In the genomic region with DNA sequence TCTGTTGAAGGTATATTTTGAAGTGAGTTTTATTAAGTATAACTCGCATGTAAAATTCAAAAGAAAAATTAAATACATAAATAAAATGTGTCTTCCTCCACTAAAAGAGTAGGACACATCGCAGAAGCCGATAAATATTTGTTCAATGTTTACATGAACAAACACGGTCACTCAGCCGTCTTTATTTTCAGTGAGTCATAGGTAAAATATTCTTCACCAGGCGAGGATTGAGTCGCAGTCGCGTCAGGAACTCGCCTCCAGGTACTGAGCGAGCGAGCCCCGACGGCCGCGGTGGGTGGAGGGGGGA, we compare ENCODE assay signal across 1 cellular context.
TF ChIP-seq lines count a peak whose summit lies in the region.

No MANE protein-coding gene starts in this region.

TF ChIP-seq in H1, 55 proteins besides CTCF, POLR2A, EP300 and RAD21:
- TF ChIP-seq MAFK (IDR thresholded peaks at IDR 0.05; ENCODE audit: low read depth, low read length) (no peak), PHF8 (conservative IDR thresholded peaks at IDR 0.05; ENCODE audit: low read depth, low read length) (no peak; the same call in 1 of the 2 replicates), CHD1 (IDR thresholded peaks at IDR 0.05; ENCODE audit: low read depth, low read length) (no peak), CBX5 (IDR thresholded peaks at IDR 0.05; ENCODE audit: low read depth, low read length) (no peak), EZH2 (IDR thresholded peaks at IDR 0.05; ENCODE audit: low read depth, low read length, severe bottlenecking) (no peak)
